In the genomic region with DNA sequence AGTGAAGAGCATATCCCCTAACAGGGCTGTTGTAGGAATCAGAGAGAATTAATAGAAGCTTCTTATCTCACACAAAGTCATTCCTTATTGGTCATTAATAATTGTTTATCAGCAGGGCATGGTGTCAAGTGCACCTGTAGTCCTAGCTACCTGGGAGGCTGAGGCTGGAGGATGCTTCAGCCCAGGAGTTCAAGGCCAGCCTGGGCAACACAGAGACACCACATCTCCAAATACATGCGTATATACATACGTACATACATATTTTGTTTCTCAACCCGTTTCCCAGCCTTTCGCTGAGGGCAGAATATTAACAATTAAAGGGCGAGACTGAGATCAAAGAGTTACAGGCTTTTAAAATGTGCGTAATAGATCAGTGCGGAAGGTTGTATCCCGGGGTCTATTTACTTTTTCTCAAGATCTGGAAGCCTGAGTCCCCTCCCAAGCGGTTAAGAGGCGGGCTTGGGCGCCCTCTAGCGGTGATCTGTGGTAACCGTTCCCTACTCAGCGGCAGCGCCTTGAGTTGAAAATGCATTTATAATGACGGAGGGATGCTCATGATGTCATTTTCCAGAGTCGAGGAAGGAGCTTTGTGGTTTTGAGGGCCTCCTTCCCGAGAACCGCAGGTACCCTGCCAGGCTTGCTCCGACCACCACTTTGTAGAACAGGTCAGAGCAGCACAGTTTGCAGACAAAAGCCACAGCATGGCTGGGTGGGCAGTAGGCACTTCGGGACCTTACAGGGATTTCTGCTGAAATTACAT, we compare ENCODE assay signal across 8 cellular contexts.
A peak's percentile ranks its signal among the peaks of the same experiment; 100 is the strongest.
DNase-seq lines count a peak whose midpoint lies in the region; ATAC-seq and TF ChIP-seq lines count a peak whose summit lies in the region.

No MANE protein-coding gene starts in this region.

- no peak for ATAC-seq in GM21786 (IDR thresholded peaks at IDR 0.05; ENCODE audit: unreplicated experiment)

- no peak overlapping the region for H3K27ac ChIP-seq in HUES48 (ENCODE audit: low read depth, low read length)

- peak; percentile 94 for TF ChIP-seq CTCF in epithelial cell of esophagus (IDR thresholded peaks at IDR 0.05; ENCODE audit: insufficient read depth, low read depth, low read length, missing control alignments)

- no peaks in the 10 kb centered on the region for H3K9me3 ChIP-seq in HUES48 (ENCODE audit: control insufficient read depth, insufficient read depth, low read length)

- H3K36me3 ChIP-seq in HUES48 (ENCODE audit: control insufficient read depth, insufficient read depth, low read length), result no peaks in the 10 kb centered on the region

- H3K9ac ChIP-seq in HUES48 (ENCODE audit: low read depth, low read length), result peak overlapping the region; percentile 67

- peak; percentile 60 for DNase-seq in GDM1 (lab: John Stamatoyannopoulos, UW)
- DNase-seq in NOMO-1 treated with dmso at 0.1 percent for 144 hours (lab: John Stamatoyannopoulos, UW; ENCODE audit: unreplicated experiment), result peak; percentile 49
- peak; percentile 74 for DNase-seq in activated CD8-positive, alpha-beta memory T cell treated with anti-CD3 and anti-CD28 coated beads, Interleukin-2, amount 50 U/mL, for 4 hours
- peak; percentile 60 for DNase-seq in epithelial cell of esophagus (ENCODE audit: low read depth)
- DNase-seq in mucosa of gallbladder (ENCODE audit: low spot score), result peak; percentile 50
- DNase-seq in stimulated activated CD8-positive, alpha-beta memory T cell treated with anti-CD3 and anti-CD28 coated beads, Interleukin-4, amount 100 ng/mL, for 4 hours (ENCODE audit: low read depth in 2 of 2, low spot score in 1 of 2), result peak; percentile 38 to 58

- H3K27me3 ChIP-seq in HUES48 (ENCODE audit: control insufficient read depth, insufficient read depth, low read length), result no peaks in the 10 kb centered on the region

- H3K4me3 ChIP-seq in HUES48 (ENCODE audit: low read depth, low read length) (peak overlapping the region; percentile 42), epithelial cell of esophagus (ENCODE audit: low read length) (no peak overlapping the region)

- H3K4me1 ChIP-seq in HUES48 (ENCODE audit: control insufficient read depth, insufficient read depth, low read length), result no peaks in the 10 kb centered on the region
